Comparison of ENCODE assay signal across 8 cellular contexts in genomic region chr12:121673013-121673441, GRCh38. TPM values are rescaled to one million over a fixed set of nuclear protein-coding genes. Genes with fewer than 3 reads are reported as not detected.
DNase-seq lines count a peak whose midpoint lies in the region; ATAC-seq, FAIRE-seq and TF ChIP-seq lines count a peak whose summit lies in the region.

No MANE protein-coding gene starts in this region.

- H3K79me2 ChIP-seq in astrocyte (ENCODE audit: insufficient read depth, low read length): no peaks in the 10 kb centered on the region

- H3K9me3 Mint-ChIP-seq in CD14-positive monocyte: peaks cover 0 to 2% (median 0%) of the 10 kb centered on the region in 7 donors
- no peaks in the 10 kb centered on the region for H3K9me3 Mint-ChIP-seq in astrocyte (ENCODE audit: unreplicated experiment)

- H3K27me3 ChIP-seq in HUES6 (ENCODE audit: control insufficient read depth, insufficient read depth, low read length): no peaks in the 10 kb centered on the region
- no peaks in the 10 kb centered on the region for H3K27me3 ChIP-seq in astrocyte (ENCODE audit: insufficient read depth, low read length)
- no peaks in the 10 kb centered on the region for H3K27me3 ChIP-seq in vagina

- H3K36me3 Mint-ChIP-seq in CD14-positive monocyte: peaks cover 5 to 6% of the 10 kb centered on the region in 2 donors
- H3K36me3 Mint-ChIP-seq in astrocyte (ENCODE audit: low read depth, unreplicated experiment): no peaks in the 10 kb centered on the region

- H4K20me1 ChIP-seq in astrocyte (ENCODE audit: insufficient read depth, low read length): no peaks in the 10 kb centered on the region

- H3K9ac ChIP-seq in HUES6 (ENCODE audit: low read length) (peak overlapping the region; percentile 27), astrocyte (ENCODE audit: low read length) (peak overlapping the region; percentile 69)

- peak overlapping the region; percentile 90 for H3K4me2 ChIP-seq in astrocyte (ENCODE audit: low read length)

- H2AFZ ChIP-seq in astrocyte (ENCODE audit: low read depth, low read length): peak overlapping the region; percentile 94

- H3K27ac Mint-ChIP-seq in CD14-positive monocyte (peak overlapping the region; percentile 28 to 91 (median 75)), astrocyte (ENCODE audit: unreplicated experiment) (no peak overlapping the region)

- peaks cover 2 to 6% (median 3%) of the 10 kb centered on the region in 3 donors for H3K27me3 Mint-ChIP-seq in CD14-positive monocyte (ENCODE audit: low read depth in 3 of 3)
- no peaks in the 10 kb centered on the region for H3K27me3 Mint-ChIP-seq in astrocyte (ENCODE audit: low read depth, unreplicated experiment)

- TF ChIP-seq CTCF in CD14-positive monocyte (IDR thresholded peaks at IDR 0.05) (no peak), astrocyte (IDR thresholded peaks at IDR 0.05; ENCODE audit: insufficient read depth, low read depth, low read length) (no peak), lower leg skin (IDR thresholded peaks at IDR 0.05) (no peak), vagina (IDR thresholded peaks at IDR 0.05) (no peak)

- H3K4me1 Mint-ChIP-seq in CD14-positive monocyte (peaks cover 20% of the 10 kb centered on the region), astrocyte (ENCODE audit: low read depth, unreplicated experiment) (peaks cover 2% of the 10 kb centered on the region)

- no peaks in the 10 kb centered on the region for H3K9me3 ChIP-seq in HUES6 (ENCODE audit: control insufficient read depth, insufficient read depth, low read depth, low read length)
- no peaks in the 10 kb centered on the region for H3K9me3 ChIP-seq in astrocyte (ENCODE audit: insufficient read depth, low read depth, low read length)
- H3K9me3 ChIP-seq in vagina: no peaks in the 10 kb centered on the region

- H3K4me1 ChIP-seq in HUES6 (ENCODE audit: control insufficient read depth, insufficient read depth, low read length): peaks cover 22% of the 10 kb centered on the region
- H3K4me1 ChIP-seq in astrocyte (ENCODE audit: insufficient read depth, low read length): peaks cover 6% of the 10 kb centered on the region
- peaks cover 17% of the 10 kb centered on the region for H3K4me1 ChIP-seq in vagina

- H3K36me3 ChIP-seq in HUES6 (ENCODE audit: control insufficient read depth, insufficient read depth, low read length): no peaks in the 10 kb centered on the region
- H3K36me3 ChIP-seq in astrocyte (ENCODE audit: insufficient read depth, low read length): no peaks in the 10 kb centered on the region
- no peaks in the 10 kb centered on the region for H3K36me3 ChIP-seq in vagina

- no peak for FAIRE-seq in astrocyte (lab: Jason Lieb, UNC)

- H3K4me3 ChIP-seq in HUES6 (ENCODE audit: low read depth, low read length) (peak overlapping the region; percentile 63), astrocyte (ENCODE audit: insufficient read depth, low read depth, low read length) (peak overlapping the region; percentile 64), lower leg skin (ENCODE audit: low read depth, poor library complexity, severe bottlenecking) (no peak overlapping the region), vagina (peak overlapping the region; percentile 54 to 55)

- no peak for ATAC-seq in HG02571 (IDR thresholded peaks at IDR 0.05; ENCODE audit: unreplicated experiment)
- ATAC-seq in GM18858 (IDR thresholded peaks at IDR 0.05; ENCODE audit: unreplicated experiment): no peak

- no peak for DNase-seq in CD14-positive monocyte (ENCODE audit: low spot score)
- no peak for DNase-seq in astrocyte (ENCODE audit: low read depth)
- DNase-seq in lower leg skin (ENCODE audit: low spot score in 2 of 2): peak; percentile 50 to 90
- no peak for DNase-seq in vagina (ENCODE audit: extremely low spot score in 2 of 2)
- DNase-seq in DMS79 treated with DMSO at 0.1 percent for 48 hours (lab: John Stamatoyannopoulos, UW): no peak

- no peak for TF ChIP-seq POLR2A in lower leg skin (IDR thresholded peaks at IDR 0.05)
- no peak for TF ChIP-seq POLR2A in vagina (IDR thresholded peaks at IDR 0.05)

- H3K27ac ChIP-seq in HUES6 (ENCODE audit: low read depth, low read length) (peak overlapping the region; percentile 71; the same call in 1 of the 2 replicates), astrocyte (ENCODE audit: low read depth, low read length) (no peak overlapping the region), vagina (peak overlapping the region; percentile 70)

- H3K4me3 Mint-ChIP-seq in CD14-positive monocyte (peak overlapping the region; percentile 80 to 86), astrocyte (ENCODE audit: unreplicated experiment) (peak overlapping the region; percentile 78)

- intact Hi-C loops in CD14-positive monocyte (cut with micrococcal nuclease) (loop anchor here in 1 of 2 donors (5.0 kb wide), 1 partner anchor 126 kb away; no protein-coding TSS in a partner anchor), lower leg skin (cut with DNase I; ENCODE audit: low total_unique reads) (loop anchor here (5.0 kb wide), 1 partner anchor 46 kb away; the partner anchor contains the start of gene ORAI1), vagina (cut with DNase I) (loop anchor here (5.0 kb wide), 1 partner anchor 46 kb away; the partner anchor contains the start of gene ORAI1)

- WGBS in lower leg skin, 2 donors: 33 to 39% methylated on average over 10 to 12 of the region's 12 CpGs

RNA-seq across cellular contexts. Expression of gene MORN3, which starts 3.6 kb away (rescaled TPM):
- polyA plus RNA-seq in CD14-positive monocyte: not detected
- total RNA-seq in astrocyte (0.36 and 0.70 TPM in 2 replicates), lower leg skin (1 to 10 TPM; 2.3 to 5.9 (median 5.3) TPM), vagina (not detected)

RNA-seq across cellular contexts. Expression of gene TMEM120B, which starts 39.5 kb away (rescaled TPM):
- 1 to 10 TPM in 1 of 2 donors, under 1 TPM in 1; 0.65 to 1.1 TPM for polyA plus RNA-seq in CD14-positive monocyte
- 35.5 and 36.0 TPM in 2 replicates for total RNA-seq in astrocyte
- 1 to 10 TPM; 3.5 to 7.2 (median 5.1) TPM for total RNA-seq in lower leg skin
- 3.9 TPM for total RNA-seq in vagina

RNA-seq across cellular contexts. Expression of gene ORAI1, which starts 46.7 kb away (rescaled TPM):
- 10 to 100 TPM; 54.6 to 77.9 TPM for polyA plus RNA-seq in CD14-positive monocyte
- 16.5 and 20.4 TPM in 2 replicates for total RNA-seq in astrocyte
- 10 to 100 TPM; 65.1 to 77.7 (median 69.6) TPM for total RNA-seq in lower leg skin
- 18.2 TPM for total RNA-seq in vagina

Comparison
In these comparisons a context has a peak if more than half of its experiments do, and no peak if none do; other contexts are left out.
1. DNase-seq: peak in lower leg skin (2 of 2); none in CD14-positive monocyte (single experiment), astrocyte (single experiment), vagina (0 of 2) and DMS79 treated with DMSO at 0.1 percent for 48 hours (single experiment).